In genomic region chr12:27244680-27245005, GRCh38 we compare ENCODE assay signal across 8 cellular contexts. TPM values are rescaled to one million over a fixed set of nuclear protein-coding genes. Genes with fewer than 3 reads are reported as not detected.
DNase-seq lines count a peak whose midpoint lies in the region; ATAC-seq and TF ChIP-seq lines count a peak whose summit lies in the region.

No MANE protein-coding gene starts in this region.

- H3K4me3 ChIP-seq in heart right ventricle (peak overlapping the region; percentile 62 to 94 (median 81)), iPS-20b (ENCODE audit: low read length) (peak overlapping the region; percentile 92)

- TF ChIP-seq CTCF in heart right ventricle (IDR thresholded peaks at IDR 0.05) = no peak

- peak overlapping the region; percentile 73 to 95 (median 92) for H3K27ac ChIP-seq in heart right ventricle
- no peak overlapping the region for H3K27ac ChIP-seq in iPS-20b (ENCODE audit: low read length)

- DNase-seq in heart right ventricle (no peak), Right ventricle myocardium inferior (ENCODE audit: missing footprints) (no peak), stromal cell of bone marrow (ENCODE audit: low read depth) (peak; percentile 25), T-helper 9 cell (no peak)
- DNase-seq in activated CD8-positive, alpha-beta T cell treated with anti-CD3 and anti-CD28 coated beads, Interleukin-2, amount 10 ng/mL, durations not matched to agents 7 days and 5 days = no peak
- no peak for DNase-seq in activated CD4-positive, alpha-beta T cell treated with anti-CD3 and anti-CD28 coated beads, Interleukin-2, amount 50 U/mL, for 1 hour

- H3K27ac Mint-ChIP-seq in activated CD8-positive, alpha-beta T cell treated with anti-CD3 and anti-CD28 coated beads, Interleukin-2, amount 10 ng/mL, durations not matched to agents 7 days and 5 days = peak overlapping the region; percentile 95

- POLR2A ChIA-PET in activated CD8-positive, alpha-beta T cell treated with anti-CD3 and anti-CD28 coated beads, Interleukin-2, amount 10 ng/mL, durations not matched to agents 7 days and 5 days (lab: Charles Lee) = interaction anchor here (0.9 to 1.5 kb wide), 5 partner anchors 9 to 413 kb away, joined by 3 to 6 read pairs (median 4); no protein-coding TSS in a partner anchor

- peaks cover 36% of the 10 kb centered on the region for H3K4me1 Mint-ChIP-seq in activated CD8-positive, alpha-beta T cell treated with anti-CD3 and anti-CD28 coated beads, Interleukin-2, amount 10 ng/mL, durations not matched to agents 7 days and 5 days (ENCODE audit: low read depth)

- 0 to 1% methylated on average over 13 of the region's 13 CpGs for WGBS in heart right ventricle, 2 donors

- H3K27me3 Mint-ChIP-seq in activated CD8-positive, alpha-beta T cell treated with anti-CD3 and anti-CD28 coated beads, Interleukin-2, amount 10 ng/mL, durations not matched to agents 7 days and 5 days (ENCODE audit: low read depth) = no peaks in the 10 kb centered on the region

- H3K36me3 ChIP-seq in heart right ventricle (no peaks in the 10 kb centered on the region), iPS-20b (ENCODE audit: insufficient read depth, low read depth, low read length) (no peaks in the 10 kb centered on the region)

- H3K9me3 ChIP-seq in heart right ventricle = no peaks in the 10 kb centered on the region
- 0 out of 2 replicates have a peak, but pooled peaks cover 3% of the 10 kb centered on the region for H3K9me3 ChIP-seq in iPS-20b (ENCODE audit: insufficient read depth, low read depth, low read length)

- no peaks in the 10 kb centered on the region for H3K9me3 Mint-ChIP-seq in activated CD8-positive, alpha-beta T cell treated with anti-CD3 and anti-CD28 coated beads, Interleukin-2, amount 10 ng/mL, durations not matched to agents 7 days and 5 days (ENCODE audit: insufficient read depth)

- CTCF ChIA-PET in activated CD8-positive, alpha-beta T cell treated with anti-CD3 and anti-CD28 coated beads, Interleukin-2, amount 10 ng/mL, durations not matched to agents 7 days and 5 days (lab: Charles Lee) = interaction anchor here (0.9 to 2.4 kb wide), 8 partner anchors 9 to 120 kb away, joined by 3 to 20 read pairs (median 4); no protein-coding TSS in a partner anchor

- H3K4me3 Mint-ChIP-seq in activated CD8-positive, alpha-beta T cell treated with anti-CD3 and anti-CD28 coated beads, Interleukin-2, amount 10 ng/mL, durations not matched to agents 7 days and 5 days = peak overlapping the region; percentile 93

- peak overlapping the region; percentile 87 for H3K9ac ChIP-seq in iPS-20b (ENCODE audit: low read depth, low read length)

- peaks cover 14% of the 10 kb centered on the region for H3K36me3 Mint-ChIP-seq in activated CD8-positive, alpha-beta T cell treated with anti-CD3 and anti-CD28 coated beads, Interleukin-2, amount 10 ng/mL, durations not matched to agents 7 days and 5 days (ENCODE audit: low read depth)

- intact Hi-C loops in heart right ventricle (cut with DNase I) (loop anchor here in 7 of 10 donors (2.0 to 10.0 kb wide), 14 partner anchors 28 to 310 kb away; partner anchors contain the start of genes TM7SF3 (in 2 of the 7), FGFR1OP2 (in 1 of the 7), INTS13 (in 1 of the 7) and MED21 (in 1 of the 7)), Right ventricle myocardium inferior (cut with DNase I) (loop anchor here (1.0 to 5.0 kb wide), 3 partner anchors 58 to 222 kb away; partner anchors contain the start of gene MED21)

- ATAC-seq in heart right ventricle = no peak
- no peak for ATAC-seq in Right ventricle myocardium inferior
- ATAC-seq in activated CD8-positive, alpha-beta T cell treated with anti-CD3 and anti-CD28 coated beads, Interleukin-2, amount 10 ng/mL, durations not matched to agents 7 days and 5 days = no peak
- ATAC-seq in HG02938 (IDR thresholded peaks at IDR 0.05; ENCODE audit: unreplicated experiment) = no peak

- H3K27me3 ChIP-seq in heart right ventricle (no peaks in the 10 kb centered on the region), iPS-20b (ENCODE audit: insufficient read depth, low read length) (no peaks in the 10 kb centered on the region)

- peaks cover 0 to 45% (median 36%) of the 10 kb centered on the region in 9 donors for H3K4me1 ChIP-seq in heart right ventricle
- peaks cover 10% of the 10 kb centered on the region; the same call in 1 of the 2 replicates for H3K4me1 ChIP-seq in iPS-20b (ENCODE audit: insufficient read depth, low read length)

RNA-seq across cellular contexts. Expression of gene STK38L, which starts 0.6 kb away (rescaled TPM):
- 100 to 1,000 TPM in 5 of 10 donors, 10 to 100 TPM in 5; 40.7 to 165 (median 104) TPM for total RNA-seq in heart right ventricle
- polyA plus RNA-seq in heart right ventricle = 10 to 100 TPM in 1 of 2 donors, 1 to 10 TPM in 1; 9.5 to 23.5 TPM
- total RNA-seq in Right ventricle myocardium inferior = 48.7 TPM
- total RNA-seq in activated CD8-positive, alpha-beta T cell treated with anti-CD3 and anti-CD28 coated beads, Interleukin-2, amount 10 ng/mL, durations not matched to agents 7 days and 5 days = 10 to 100 TPM; 18.1 to 19.3 TPM
